In the genomic region with DNA sequence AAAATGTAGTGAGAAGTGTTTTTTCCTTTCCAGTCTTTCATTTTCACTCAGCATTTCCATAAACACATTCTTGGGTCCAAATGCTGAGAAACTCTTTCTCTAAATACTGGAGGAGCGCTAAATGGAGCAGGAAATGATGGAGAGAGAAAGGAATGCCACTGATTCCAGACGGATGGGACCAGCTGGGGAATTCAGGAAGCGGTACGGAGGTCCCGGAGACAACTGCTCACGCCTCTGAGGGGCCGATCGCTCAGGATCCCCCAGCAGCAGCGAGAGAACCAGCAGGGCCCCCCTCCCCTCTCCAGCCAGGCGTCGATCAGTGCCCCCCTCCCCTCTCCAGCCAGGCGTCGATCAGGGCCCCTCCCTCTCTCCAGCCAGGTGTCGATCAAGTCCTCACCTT, we compare ENCODE assay signal across 9 cellular contexts. TPM values are rescaled to one million over a fixed set of nuclear protein-coding genes. Genes with fewer than 3 reads are reported as not detected.
DNase-seq lines count a peak whose midpoint lies in the region; ATAC-seq and TF ChIP-seq lines count a peak whose summit lies in the region.
"Had no signal": no experiment of that assay in that cellular context is flagged by ENCODE, and none has a peak within 500 bp of the region (broad histone marks: within the 10 kb centered on the region; RNA-seq: fewer than 3 reads in every experiment).

No MANE protein-coding gene starts in this region.

- H3K4me3 Mint-ChIP-seq in CD14-positive monocyte (no peak overlapping the region), natural killer cell (peak overlapping the region; percentile 84)

- H3K27ac ChIP-seq in Peyer's patch, result peak overlapping the region; percentile 62 to 86 (median 74)
- H3K27ac ChIP-seq: neutrophil had no signal

- H3K9me3 ChIP-seq in Peyer's patch, result no peaks in the 10 kb centered on the region
- H3K9me3 ChIP-seq: neutrophil had no signal

- DNase-seq in CD14-positive monocyte (ENCODE audit: low spot score) (no peak), Peyer's patch (no peak), epidermal melanocyte (ENCODE audit: insufficient read length, low spot score) (peak; percentile 91), natural killer cell (no peak), NK-92 (lab: John Stamatoyannopoulos, UW; ENCODE audit: unreplicated experiment) (no peak), NCI-H1436 (lab: John Stamatoyannopoulos, UW) (no peak), cerebellar nuclear complex (lab: John Stamatoyannopoulos, UW) (no peak)

- TF ChIP-seq CTCF in CD14-positive monocyte (IDR thresholded peaks at IDR 0.05) (no peak), Peyer's patch (IDR thresholded peaks at IDR 0.05) (no peak), natural killer cell (IDR thresholded peaks at IDR 0.05) (no peak)

- H3K36me3 ChIP-seq in Peyer's patch, result no peaks in the 10 kb centered on the region
- H3K36me3 ChIP-seq: neutrophil had no signal

- peak overlapping the region in 4 of 7 donors; percentile 25 to 85 (median 70) for H3K27ac Mint-ChIP-seq in CD14-positive monocyte
- H3K27ac Mint-ChIP-seq in natural killer cell, result peak overlapping the region; percentile 65 to 93

- ATAC-seq in natural killer cell, result no peak
- ATAC-seq in HG02981 (IDR thresholded peaks at IDR 0.05; ENCODE audit: unreplicated experiment), result no peak

- H3K27me3 ChIP-seq in Peyer's patch, result no peaks in the 10 kb centered on the region

- no peak for TF ChIP-seq POLR2A in Peyer's patch (IDR thresholded peaks at IDR 0.05)

- intact Hi-C loops in CD14-positive monocyte (cut with micrococcal nuclease), result loop anchor here (5.0 to 10.0 kb wide), 2 partner anchors 108 to 164 kb away; no protein-coding TSS in a partner anchor
- intact Hi-C loops in natural killer cell (cut with micrococcal nuclease), result no loop called here

- H3K27me3 Mint-ChIP-seq in CD14-positive monocyte (ENCODE audit: low read depth in 3 of 3), result peaks cover 0 to 2% (median 2%) of the 10 kb centered on the region in 3 donors
- H3K27me3 Mint-ChIP-seq in natural killer cell (ENCODE audit: low read depth in 2 of 2), result no peaks in the 10 kb centered on the region

- H3K9me3 Mint-ChIP-seq in CD14-positive monocyte, result peaks cover 0 to 3% (median 0%) of the 10 kb centered on the region in 7 donors
- no peaks in the 10 kb centered on the region for H3K9me3 Mint-ChIP-seq in natural killer cell

- H3K4me3 ChIP-seq in Peyer's patch, result peak overlapping the region in 1 of 4 donors; percentile 22

- H3K4me1 Mint-ChIP-seq in CD14-positive monocyte (peaks cover 51% of the 10 kb centered on the region), natural killer cell (peaks cover 55 to 83% of the 10 kb centered on the region in 2 donors)

- peaks cover 6 to 42% (median 13%) of the 10 kb centered on the region in 4 donors for H3K4me1 ChIP-seq in Peyer's patch

- peaks cover 34 to 46% of the 10 kb centered on the region in 2 donors for H3K36me3 Mint-ChIP-seq in CD14-positive monocyte
- H3K36me3 Mint-ChIP-seq in natural killer cell, result no peaks in the 10 kb centered on the region

RNA-seq across cellular contexts. Expression of a gene that starts 13.2 kb away (rescaled TPM):
- 10 to 100 TPM in 1 of 2 donors, 1 to 10 TPM in 1; 9.0 to 16.6 TPM for polyA plus RNA-seq in CD14-positive monocyte
- total RNA-seq in Peyer's patch, result 10 to 100 TPM in 1 of 4 donors, 1 to 10 TPM in 3; 3.5 to 41.3 (median 6.9) TPM
- total RNA-seq in natural killer cell, result 100 to 1,000 TPM; 252 to 277 (median 274) TPM

RNA-seq across cellular contexts. Expression of a gene that starts 59.9 kb away (rescaled TPM):
- under 1 TPM in 1 of 2 donors, not detected in 1; 0.21 TPM for polyA plus RNA-seq in CD14-positive monocyte
- total RNA-seq in Peyer's patch (not detected), natural killer cell (1 to 10 TPM in 1 of 3 donors, under 1 TPM in 1, not detected in 1; 0.45 to 7.7 TPM)

Comparison
In these comparisons a context has a peak if more than half of its experiments do, and no peak if none do; other contexts are left out.
1. RNA of a gene that starts 13.2 kb away (total RNA-seq): 252 to 277 TPM in natural killer cell; 3.5 to 41.3 TPM in Peyer's patch; every median in the first group is over 4 times any median in the second.